24 cellular contexts compared by ENCODE assay signal in the genomic region with DNA sequence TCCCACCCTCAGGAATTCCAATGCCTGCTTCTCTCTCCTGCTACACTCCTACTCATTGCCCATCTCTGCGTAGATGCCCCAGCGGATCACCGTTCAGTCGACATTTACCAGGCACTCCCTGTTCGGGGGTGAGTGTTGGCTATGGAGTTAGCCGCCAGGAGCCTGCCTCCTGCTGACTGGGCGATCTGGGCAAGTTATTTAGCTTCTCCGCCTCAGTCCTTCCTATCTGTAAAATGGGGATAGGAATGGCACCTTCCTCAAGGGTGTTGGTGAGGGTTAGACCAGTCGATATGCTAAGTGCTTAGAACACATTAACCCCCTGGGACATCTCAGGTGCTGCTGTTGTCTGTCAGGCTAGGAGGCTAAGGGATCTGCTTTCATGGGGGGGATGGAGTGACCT.
"Had no signal": no experiment of that assay in that cellular context is flagged by ENCODE, and none has a peak within 500 bp of the region (broad histone marks: within the 10 kb centered on the region; RNA-seq: fewer than 3 reads in every experiment).

No MANE protein-coding gene starts in this region.

- H3K4me2 ChIP-seq: hepatocyte had no signal

- H3K36me3 ChIP-seq: esophagus muscularis mucosa, left lung, prostate gland, spleen, uterus had no signal

- H2AFZ ChIP-seq: hepatocyte had no signal

- H3K4me1 ChIP-seq: esophagus muscularis mucosa, left lung, prostate gland, spleen, testis, uterus had no signal

- H3K4me3 ChIP-seq: esophagus muscularis mucosa, hepatocyte, left lung, lung, prostate gland, spleen, testis, uterus had no signal

- H3K27me3 ChIP-seq: esophagus muscularis mucosa, hepatocyte, left lung, testis, uterus had no signal

- DNase-seq: activated B cell treated with CpG ODN at 0.5 μM for 24 hours; activated CD4-positive, alpha-beta T cell treated with anti-CD3 and anti-CD28 coated beads for 36 hours; activated CD4-positive, alpha-beta T cell treated with anti-CD3 and anti-CD28 coated beads, Interleukin-2, amount 50 U/mL, for 4 hours; activated CD8-positive, alpha-beta memory T cell treated with anti-CD3 and anti-CD28 coated beads for 24 hours; activated effector memory CD4-positive, alpha-beta T cell treated with anti-CD3 and anti-CD28 coated beads, Interleukin-2, amount 50 U/mL, for 16 hours; activated naive CD4-positive, alpha-beta T cell treated with anti-CD3 and anti-CD28 coated beads, Interleukin-2, amount 10 ng/mL, durations not matched to agents 7 days and 5 days; anterior cingulate cortex; central memory CD4-positive, alpha-beta T cell; effector memory CD8-positive, alpha-beta T cell; glutamatergic neuron; naive thymus-derived CD4-positive, alpha-beta T cell; spleen; stimulated activated CD4-positive, alpha-beta T cell treated with anti-CD3 and anti-CD28 coated beads, Interleukin-4, amount 100 ng/mL, for 1 hour; stimulated activated naive CD4-positive, alpha-beta T cell; T-helper 9 cell; testis had no signal

- H3K79me2 ChIP-seq: hepatocyte had no signal

- H3K27ac ChIP-seq: esophagus muscularis mucosa, left lung, prostate gland, spleen, testis, uterus had no signal

- FAIRE-seq: colon, frontal cortex had no signal

- ATAC-seq: effector memory CD8-positive, alpha-beta T cell; naive thymus-derived CD4-positive, alpha-beta T cell had no signal

- H3K9me3 ChIP-seq: esophagus muscularis mucosa, left lung, prostate gland, testis, uterus had no signal
